Comparison of ENCODE assay signal across 10 cellular contexts in the genomic region with DNA sequence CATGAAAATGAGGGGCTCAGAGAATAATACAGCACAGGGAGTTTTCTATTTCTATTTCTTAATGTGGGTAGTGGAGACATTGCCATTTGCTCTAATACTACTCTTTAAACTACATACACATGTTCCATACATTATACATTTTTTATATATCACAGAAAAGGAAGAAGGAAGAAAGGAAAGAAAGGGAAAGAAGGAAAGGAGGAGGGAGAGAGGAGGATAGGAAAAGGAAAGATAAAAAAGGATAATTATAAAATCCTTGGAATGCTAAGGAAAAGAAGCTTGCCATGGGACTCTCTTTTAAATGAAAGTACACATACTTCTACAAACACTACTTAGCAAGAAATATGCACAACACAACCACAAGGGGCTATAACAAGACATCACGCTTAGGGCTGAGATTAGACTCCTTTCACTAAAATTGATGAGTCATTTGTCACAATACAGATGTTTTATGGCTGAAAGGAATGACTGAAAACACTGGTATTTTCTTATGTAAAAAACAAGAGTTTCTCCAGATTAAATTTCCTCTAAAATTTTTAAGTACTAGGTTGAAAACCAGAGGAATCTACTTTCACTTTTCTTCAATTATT.
DNase-seq lines count a peak whose midpoint lies in the region; ATAC-seq, FAIRE-seq and TF ChIP-seq lines count a peak whose summit lies in the region.
"Had no signal": no experiment of that assay in that cellular context is flagged by ENCODE, and none has a peak within 500 bp of the region (broad histone marks: within the 10 kb centered on the region; RNA-seq: fewer than 3 reads in every experiment).

No MANE protein-coding gene starts in this region.

- peaks cover 9% of the 10 kb centered on the region for H3K4me1 Mint-ChIP-seq in CD14-positive monocyte
- no peaks in the 10 kb centered on the region for H3K4me1 Mint-ChIP-seq in activated CD8-positive, alpha-beta memory T cell treated with anti-CD3 and anti-CD28 coated beads, Interleukin-2, amount 10 ng/mL, durations not matched to agents 7 days and 5 days

- in situ Hi-C loops in Caki2 (cut with HindIII; ENCODE audit: low pct_unique_long_range_greater_than_20kb, low sequenced_read_pairs): no loop called here
- in situ Hi-C loops in astrocyte of the cerebellum (cut with HindIII; ENCODE audit: low sequenced_read_pairs): no loop called here

- H3K4me3 ChIP-seq in astrocyte of the cerebellum (ENCODE audit: low read depth, low read length): no peak overlapping the region

- FAIRE-seq in HTR-8/SVneo (lab: Jason Lieb, UNC): peak; percentile 9

- intact Hi-C loops in CD14-positive monocyte (cut with micrococcal nuclease): no loop called here

- peak; percentile 8 for DNase-seq in Caki2 (ENCODE audit: low read depth)
- DNase-seq in HTR-8/SVneo (ENCODE audit: insufficient read length, low spot score): peak; percentile 54
- peak; percentile 72 for DNase-seq in astrocyte of the cerebellum (ENCODE audit: low read depth)
- DNase-seq in kidney tubule cell (ENCODE audit: low spot score): peak; percentile 21
- DNase-seq in retina: no peak
- DNase-seq in CD14-positive monocyte (ENCODE audit: low spot score): no peak
- DNase-seq in activated CD8-positive, alpha-beta memory T cell treated with anti-CD3 and anti-CD28 coated beads, Interleukin-2, amount 10 ng/mL, durations not matched to agents 7 days and 5 days: no peak
- DNase-seq: activated CD4-positive, alpha-beta T cell treated with anti-CD3 and anti-CD28 coated beads for 48 hours had no signal

- H3K27ac Mint-ChIP-seq in CD14-positive monocyte: no peak overlapping the region
- no peak overlapping the region for H3K27ac Mint-ChIP-seq in activated CD8-positive, alpha-beta memory T cell treated with anti-CD3 and anti-CD28 coated beads, Interleukin-2, amount 10 ng/mL, durations not matched to agents 7 days and 5 days
- H3K27ac Mint-ChIP-seq: brain had no signal

- ATAC-seq in HG02973 (IDR thresholded peaks at IDR 0.05; ENCODE audit: unreplicated experiment): no peak
- ATAC-seq in activated CD8-positive, alpha-beta memory T cell treated with anti-CD3 and anti-CD28 coated beads, Interleukin-2, amount 10 ng/mL, durations not matched to agents 7 days and 5 days: no peak

- no peaks in the 10 kb centered on the region for H3K27me3 Mint-ChIP-seq in CD14-positive monocyte (ENCODE audit: low read depth in 3 of 3)
- no peaks in the 10 kb centered on the region for H3K27me3 Mint-ChIP-seq in activated CD8-positive, alpha-beta memory T cell treated with anti-CD3 and anti-CD28 coated beads, Interleukin-2, amount 10 ng/mL, durations not matched to agents 7 days and 5 days
- H3K27me3 Mint-ChIP-seq: brain had no signal

- H3K36me3 Mint-ChIP-seq in CD14-positive monocyte: peaks cover 0 to 2% of the 10 kb centered on the region in 2 donors
- no peaks in the 10 kb centered on the region for H3K36me3 Mint-ChIP-seq in activated CD8-positive, alpha-beta memory T cell treated with anti-CD3 and anti-CD28 coated beads, Interleukin-2, amount 10 ng/mL, durations not matched to agents 7 days and 5 days
- H3K36me3 Mint-ChIP-seq: brain had no signal

- TF ChIP-seq CTCF in astrocyte of the cerebellum (IDR thresholded peaks at IDR 0.05; ENCODE audit: low read depth, low read length, missing control alignments) (peak; percentile 40), CD14-positive monocyte (IDR thresholded peaks at IDR 0.05) (no peak)

- no peak overlapping the region for H3K4me3 Mint-ChIP-seq in CD14-positive monocyte
- H3K4me3 Mint-ChIP-seq in activated CD8-positive, alpha-beta memory T cell treated with anti-CD3 and anti-CD28 coated beads, Interleukin-2, amount 10 ng/mL, durations not matched to agents 7 days and 5 days: no peak overlapping the region
- H3K4me3 Mint-ChIP-seq: brain had no signal

- H3K9me3 Mint-ChIP-seq in CD14-positive monocyte: peaks cover 0 to 1% (median 0%) of the 10 kb centered on the region in 7 donors
- H3K9me3 Mint-ChIP-seq in activated CD8-positive, alpha-beta memory T cell treated with anti-CD3 and anti-CD28 coated beads, Interleukin-2, amount 10 ng/mL, durations not matched to agents 7 days and 5 days (ENCODE audit: low read depth): no peaks in the 10 kb centered on the region
- H3K9me3 Mint-ChIP-seq: brain had no signal

- CTCF ChIA-PET in activated CD8-positive, alpha-beta memory T cell treated with anti-CD3 and anti-CD28 coated beads, Interleukin-2, amount 10 ng/mL, durations not matched to agents 7 days and 5 days (lab: Charles Lee): no interaction called here

Comparison
In these comparisons a context has a peak if more than half of its experiments do, and no peak if none do; other contexts are left out.
1. DNase-seq: peak in Caki2 (single experiment), HTR-8/SVneo (single experiment), astrocyte of the cerebellum (single experiment) and kidney tubule cell (single experiment); none in retina (single experiment), CD14-positive monocyte (single experiment) and activated CD8-positive, alpha-beta memory T cell treated with anti-CD3 and anti-CD28 coated beads, Interleukin-2, amount 10 ng/mL, durations not matched to agents 7 days and 5 days (single experiment).